8 cellular contexts compared by ENCODE assay signal in genomic region chr1:143717434-143717833, GRCh38.
"Had no signal": no experiment of that assay in that cellular context is flagged by ENCODE, and none has a peak within 500 bp of the region (broad histone marks: within the 10 kb centered on the region; RNA-seq: fewer than 3 reads in every experiment).

No MANE protein-coding gene starts in this region.

- DNase-seq: GDM1, GF-D8 had no signal

- FAIRE-seq: G401.6, GM12878, GM12891, GM12892, GM18507, GM19239 had no signal

- ATAC-seq: GM12878 had no signal

- H3K4me3 ChIP-seq: GM12878 had no signal
